ENCODE assay signal across 21 cellular contexts in genomic region chr5:167072225-167072624, GRCh38.
"Had no signal": no experiment of that assay in that cellular context is flagged by ENCODE, and none has a peak within 500 bp of the region (broad histone marks: within the 10 kb centered on the region; RNA-seq: fewer than 3 reads in every experiment).

No MANE protein-coding gene starts in this region.

- H3K4me3 ChIP-seq: dorsolateral prefrontal cortex, heart right ventricle, stomach, testis, upper lobe of left lung had no signal

- H3K27ac ChIP-seq: dorsolateral prefrontal cortex, heart right ventricle, parathyroid adenoma, stomach, testis, upper lobe of left lung had no signal

- H3K4me1 Mint-ChIP-seq: naive thymus-derived CD8-positive, alpha-beta T cell; stimulated activated effector memory CD8-positive, alpha-beta T cell treated with anti-CD3 and anti-CD28 coated beads, Interleukin-12 subunit alpha, Interleukin-12 subunit beta, amount 100 ng/mL, for 72 hours had no signal

- H3K36me3 Mint-ChIP-seq: activated naive CD4-positive, alpha-beta T cell treated with anti-CD3 and anti-CD28 coated beads, Interleukin-2, amount 50 U/mL, for 72 hours; naive thymus-derived CD8-positive, alpha-beta T cell; stimulated activated effector memory CD8-positive, alpha-beta T cell treated with anti-CD3 and anti-CD28 coated beads, Interleukin-12 subunit alpha, Interleukin-12 subunit beta, amount 100 ng/mL, for 72 hours had no signal

- FAIRE-seq: colon had no signal

- DNase-seq: activated CD4-positive, alpha-beta T cell treated with anti-CD3 and anti-CD28 coated beads, Interleukin-2, amount 50 U/mL, for 48 hours; activated gamma-delta T cell treated with Interleukin-2 at 50 U/mL for 16 hours; activated T-cell treated with anti-CD3 and anti-CD28 coated beads for 4 hours; amniotic stem cell; central memory CD4-positive, alpha-beta T cell; dorsolateral prefrontal cortex; heart right ventricle; kidney glomerular epithelial cell; mesendoderm; naive thymus-derived CD8-positive, alpha-beta T cell; stimulated activated CD4-positive, alpha-beta T cell treated with anti-CD3 and anti-CD28 coated beads, Interleukin-4, amount 100 ng/mL, for 24 hours; stomach; T-helper 2 cell; testis; upper lobe of left lung had no signal

- H3K27me3 Mint-ChIP-seq: brain; naive thymus-derived CD8-positive, alpha-beta T cell had no signal

- H3K36me3 ChIP-seq: heart right ventricle, stomach, upper lobe of left lung had no signal

- H3K9me3 Mint-ChIP-seq: activated T-helper 1 cell treated with anti-CD3 and anti-CD28 coated beads, Interleukin-12 subunit alpha, Interleukin-12 subunit beta, Interleukin-2, Interleukin-4 antibody, amounts not matched to agents 30 ng/mL and 10 ng/mL and 1 ng/mL, durations not matched to agents 14 hours and 24 hours and 36 hours had no signal

- H3K27me3 ChIP-seq: heart right ventricle, stomach, testis, upper lobe of left lung had no signal

- H3K27ac Mint-ChIP-seq: activated naive CD4-positive, alpha-beta T cell treated with anti-CD3 and anti-CD28 coated beads, Interleukin-2, amount 50 U/mL, for 72 hours; activated T-helper 1 cell treated with anti-CD3 and anti-CD28 coated beads, Interleukin-12 subunit alpha, Interleukin-12 subunit beta, Interleukin-2, Interleukin-4 antibody, amounts not matched to agents 30 ng/mL and 10 ng/mL and 1 ng/mL, durations not matched to agents 14 hours and 24 hours and 36 hours; naive thymus-derived CD8-positive, alpha-beta T cell; stimulated activated effector memory CD8-positive, alpha-beta T cell treated with anti-CD3 and anti-CD28 coated beads, Interleukin-12 subunit alpha, Interleukin-12 subunit beta, amount 100 ng/mL, for 72 hours had no signal

- H3K9me3 ChIP-seq: heart right ventricle, stomach, testis, upper lobe of left lung had no signal

- H3K4me3 Mint-ChIP-seq: activated T-helper 1 cell treated with anti-CD3 and anti-CD28 coated beads, Interleukin-12 subunit alpha, Interleukin-12 subunit beta, Interleukin-2, Interleukin-4 antibody, amounts not matched to agents 30 ng/mL and 10 ng/mL and 1 ng/mL, durations not matched to agents 14 hours and 24 hours and 36 hours; brain; naive thymus-derived CD8-positive, alpha-beta T cell; stimulated activated effector memory CD8-positive, alpha-beta T cell treated with anti-CD3 and anti-CD28 coated beads, Interleukin-12 subunit alpha, Interleukin-12 subunit beta, amount 100 ng/mL, for 72 hours had no signal

- H3K4me1 ChIP-seq: heart right ventricle, parathyroid adenoma, stomach, testis, upper lobe of left lung had no signal
